ENCODE assay signal across 17 cellular contexts in genomic region chr1:110264430-110264829, GRCh38.
"Had no signal": no experiment of that assay in that cellular context is flagged by ENCODE, and none has a peak within 500 bp of the region (broad histone marks: within the 10 kb centered on the region; RNA-seq: fewer than 3 reads in every experiment).

No MANE protein-coding gene starts in this region.

- H3K27ac ChIP-seq: left lung, neutrophil, right atrium auricular region, tibial artery, upper lobe of left lung had no signal

- H3K4me1 Mint-ChIP-seq: central memory CD8-positive, alpha-beta T cell had no signal

- H3K9me3 ChIP-seq: left lung, neutrophil, right atrium auricular region, tibial artery, upper lobe of left lung, uterus had no signal

- H3K36me3 Mint-ChIP-seq: naive thymus-derived CD4-positive, alpha-beta T cell; stimulated activated memory B cell treated with anti-CD40 and anti-IgM and Interleukin-4, amounts not matched to agents 10 μg/mL and 1 μg/mL and 100 μg/mL, for 72 hours had no signal

- H3K9me3 Mint-ChIP-seq: central memory CD8-positive, alpha-beta T cell; effector memory CD8-positive, alpha-beta T cell; naive thymus-derived CD4-positive, alpha-beta T cell; nephron progenitor cell; stimulated activated memory B cell treated with anti-CD40 and anti-IgM and Interleukin-4, amounts not matched to agents 10 μg/mL and 1 μg/mL and 100 μg/mL, for 72 hours; stimulated activated naive CD8-positive, alpha-beta T cell treated with anti-CD3 and anti-CD28 coated beads, Interleukin-15, Interleukin-2, amounts not matched to agents 100 ng/mL and 50 ng/mL, for 24 hours had no signal

- DNase-seq: cortex of kidney; effector memory CD8-positive, alpha-beta T cell; erythroblast; foreskin melanocyte; left lung; mesendoderm; naive thymus-derived CD4-positive, alpha-beta T cell; nephron progenitor cell; stimulated activated CD4-positive, alpha-beta T cell treated with anti-CD3 and anti-CD28 coated beads, Interleukin-4, amount 100 ng/mL, for 24 hours; tibial artery; upper lobe of left lung; uterus had no signal

- H3K36me3 ChIP-seq: left lung, neutrophil, right atrium auricular region, tibial artery, upper lobe of left lung, uterus had no signal

- H3K27ac Mint-ChIP-seq: effector memory CD8-positive, alpha-beta T cell; naive thymus-derived CD4-positive, alpha-beta T cell; nephron progenitor cell; stimulated activated memory B cell treated with anti-CD40 and anti-IgM and Interleukin-4, amounts not matched to agents 10 μg/mL and 1 μg/mL and 100 μg/mL, for 72 hours; stimulated activated naive CD8-positive, alpha-beta T cell treated with anti-CD3 and anti-CD28 coated beads, Interleukin-15, Interleukin-2, amounts not matched to agents 100 ng/mL and 50 ng/mL, for 24 hours had no signal

- H3K4me3 ChIP-seq: left lung, right atrium auricular region, tibial artery, upper lobe of left lung, uterus had no signal

- ATAC-seq: effector memory CD8-positive, alpha-beta T cell; left lung; naive thymus-derived CD4-positive, alpha-beta T cell; stimulated activated memory B cell treated with anti-CD40 and anti-IgM and Interleukin-4, amounts not matched to agents 10 μg/mL and 1 μg/mL and 100 μg/mL, for 72 hours had no signal

- H3K4me3 Mint-ChIP-seq: central memory CD8-positive, alpha-beta T cell; effector memory CD8-positive, alpha-beta T cell; naive thymus-derived CD4-positive, alpha-beta T cell; nephron progenitor cell; stimulated activated memory B cell treated with anti-CD40 and anti-IgM and Interleukin-4, amounts not matched to agents 10 μg/mL and 1 μg/mL and 100 μg/mL, for 72 hours; stimulated activated naive CD8-positive, alpha-beta T cell treated with anti-CD3 and anti-CD28 coated beads, Interleukin-15, Interleukin-2, amounts not matched to agents 100 ng/mL and 50 ng/mL, for 24 hours had no signal

- H3K4me1 ChIP-seq: uterus had no signal

- H3K27me3 ChIP-seq: left lung, right atrium auricular region, tibial artery, upper lobe of left lung, uterus had no signal

- H3K27me3 Mint-ChIP-seq: stimulated activated naive CD8-positive, alpha-beta T cell treated with anti-CD3 and anti-CD28 coated beads, Interleukin-15, Interleukin-2, amounts not matched to agents 100 ng/mL and 50 ng/mL, for 24 hours had no signal
